ENCODE assay signal across 8 cellular contexts in the genomic region with DNA sequence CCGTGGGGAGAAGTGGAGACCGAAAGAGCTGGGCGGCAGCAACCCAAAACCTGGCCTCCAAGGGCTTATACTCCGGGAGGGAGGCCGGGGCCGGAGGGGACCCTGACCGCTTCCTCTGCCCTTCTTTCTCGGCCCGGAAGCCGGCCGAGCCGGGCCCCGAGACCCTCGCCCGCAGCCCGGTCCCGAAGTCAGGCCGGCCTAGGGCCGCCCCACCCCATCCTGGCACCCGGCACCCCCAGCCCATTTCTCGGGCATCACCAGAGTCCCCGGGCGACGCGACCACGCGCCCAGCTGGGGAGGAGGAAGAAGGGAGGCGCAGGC. TPM values are rescaled to one million over a fixed set of nuclear protein-coding genes. Genes with fewer than 3 reads are reported as not detected.
A peak's percentile ranks its signal among the peaks of the same experiment; 100 is the strongest.
DNase-seq lines count a peak whose midpoint lies in the region; ATAC-seq and TF ChIP-seq lines count a peak whose summit lies in the region.

No MANE protein-coding gene starts in this region.

- peak; percentile 2 for ATAC-seq in GM21737 (IDR thresholded peaks at IDR 0.05; ENCODE audit: unreplicated experiment)
- ATAC-seq in natural killer cell: peak; percentile 0 to 2 (median 1)

- H3K27me3 ChIP-seq in MG63: no peaks in the 10 kb centered on the region
- H3K27me3 ChIP-seq in dorsolateral prefrontal cortex: no peaks in the 10 kb centered on the region

- H3K4me3 Mint-ChIP-seq in natural killer cell: peak overlapping the region; percentile 87

- peaks cover 30 to 33% of the 10 kb centered on the region in 2 donors for H3K4me1 Mint-ChIP-seq in natural killer cell

- TF ChIP-seq CTCF in dorsolateral prefrontal cortex (IDR thresholded peaks at IDR 0.05 in 54 of 56, conservative IDR thresholded peaks at IDR 0.05 in 2 of 56; ENCODE audit: low read depth in 1 of 56, partially characterized antibody in 56 of 56) (no peak), natural killer cell (IDR thresholded peaks at IDR 0.05) (no peak)

- peak overlapping the region; percentile 93 for H3K4me3 ChIP-seq in MG63
- H3K4me3 ChIP-seq in dorsolateral prefrontal cortex: peak overlapping the region; percentile 63 to 100 (median 95)

- H3K27ac ChIP-seq in dorsolateral prefrontal cortex: peak overlapping the region; percentile 80 to 99 (median 97)

- no peaks in the 10 kb centered on the region for H3K36me3 Mint-ChIP-seq in natural killer cell

- peak overlapping the region; percentile 60 to 72 for H3K27ac Mint-ChIP-seq in natural killer cell

- DNase-seq in COLO668 (lab: John Stamatoyannopoulos, UW; ENCODE audit: unreplicated experiment) (peak; percentile 52), MG63 (no peak), dorsolateral prefrontal cortex (peak in 1 of 10 donors; percentile 48), natural killer cell (no peak), GDM1 (lab: John Stamatoyannopoulos, UW) (no peak), cerebellar nuclear complex (lab: John Stamatoyannopoulos, UW) (no peak), DMS 273 (lab: John Stamatoyannopoulos, UW; ENCODE audit: unreplicated experiment) (no peak)

- intact Hi-C loops in dorsolateral prefrontal cortex (cut with DNase I): loop anchor here (2.0 to 10.0 kb wide), 5 partner anchors 52 to 287 kb away; a partner anchor contains a TSS
- intact Hi-C loops in natural killer cell (cut with micrococcal nuclease): loop anchor here (5.0 kb wide), 3 partner anchors 82 to 287 kb away; no protein-coding TSS in a partner anchor

- no peaks in the 10 kb centered on the region for H3K36me3 ChIP-seq in MG63

- no peaks in the 10 kb centered on the region for H3K27me3 Mint-ChIP-seq in natural killer cell (ENCODE audit: low read depth in 2 of 2)

- no peaks in the 10 kb centered on the region for H3K9me3 ChIP-seq in MG63

- no peaks in the 10 kb centered on the region for H3K9me3 Mint-ChIP-seq in natural killer cell

RNA-seq across cellular contexts. Expression of a gene that starts 0.6 kb away (rescaled TPM):
- total RNA-seq in MG63 (2014; rRNA removed; shearing (Covaris generic); ENCODE audit: low replicate concordance): 1.6 and 4.4 TPM in 2 replicates
- total RNA-seq in dorsolateral prefrontal cortex: 10 to 100 TPM; 29.9 to 60.8 (median 40.9) TPM
- total RNA-seq in natural killer cell: 10 to 100 TPM in 2 of 3 donors, 1 to 10 TPM in 1; 6.7 to 11.3 (median 10.6) TPM

RNA-seq across cellular contexts. Expression of a gene that starts 57.1 kb away (rescaled TPM):
- 6.0 and 6.8 TPM in 2 replicates for total RNA-seq in MG63 (2014; rRNA removed; shearing (Covaris generic); ENCODE audit: low replicate concordance)
- 10 to 100 TPM; 10.7 to 28.5 (median 20.7) TPM for total RNA-seq in dorsolateral prefrontal cortex
- 10 to 100 TPM; 18.5 to 24.8 (median 19.8) TPM for total RNA-seq in natural killer cell
